In genomic region chr6:170148709-170149470, GRCh38 we compare ENCODE assay signal across 14 cellular contexts.
DNase-seq lines count a peak whose midpoint lies in the region; ATAC-seq, FAIRE-seq and TF ChIP-seq lines count a peak whose summit lies in the region.
"Had no signal": no experiment of that assay in that cellular context is flagged by ENCODE, and none has a peak within 500 bp of the region (broad histone marks: within the 10 kb centered on the region; RNA-seq: fewer than 3 reads in every experiment).

No MANE protein-coding gene starts in this region.

- no peak overlapping the region for H3K4me3 Mint-ChIP-seq in activated CD4-positive, alpha-beta T cell treated with anti-CD3 and anti-CD28 coated beads, Interleukin-2, amount 10 ng/mL, durations not matched to agents 7 days and 5 days
- peak overlapping the region; percentile 80 for H3K4me3 Mint-ChIP-seq in CD8-positive, alpha-beta T cell
- H3K4me3 Mint-ChIP-seq in activated naive CD8-positive, alpha-beta T cell treated with anti-CD3 and anti-CD28 coated beads for 36 hours: peak overlapping the region; percentile 33

- no peaks in the 10 kb centered on the region for H3K9me3 ChIP-seq in CD8-positive, alpha-beta T cell (ENCODE audit: low read length)
- no peaks in the 10 kb centered on the region for H3K9me3 ChIP-seq in osteoblast (ENCODE audit: low read depth, low read length)

- H3K27me3 ChIP-seq in CD8-positive, alpha-beta T cell (ENCODE audit: insufficient read depth, low read length): no peaks in the 10 kb centered on the region
- H3K27me3 ChIP-seq in osteoblast (ENCODE audit: insufficient read depth, low read length): peaks cover 5% of the 10 kb centered on the region

- H3K27me3 Mint-ChIP-seq in activated CD4-positive, alpha-beta T cell treated with anti-CD3 and anti-CD28 coated beads, Interleukin-2, amount 10 ng/mL, durations not matched to agents 7 days and 5 days: peaks cover 8% of the 10 kb centered on the region
- peaks cover 5% of the 10 kb centered on the region for H3K27me3 Mint-ChIP-seq in CD8-positive, alpha-beta T cell (ENCODE audit: low read depth)
- H3K27me3 Mint-ChIP-seq in activated naive CD8-positive, alpha-beta T cell treated with anti-CD3 and anti-CD28 coated beads for 36 hours: peaks cover 16% of the 10 kb centered on the region

- no peak for TF ChIP-seq CTCF in CD8-positive, alpha-beta T cell (IDR thresholded peaks at IDR 0.05)
- no peak for TF ChIP-seq CTCF in osteoblast (IDR thresholded peaks at IDR 0.05; ENCODE audit: extremely low read depth, low read depth, low read length)

- peaks cover 42% of the 10 kb centered on the region for H3K4me1 Mint-ChIP-seq in activated CD4-positive, alpha-beta T cell treated with anti-CD3 and anti-CD28 coated beads, Interleukin-2, amount 10 ng/mL, durations not matched to agents 7 days and 5 days
- H3K4me1 Mint-ChIP-seq in CD8-positive, alpha-beta T cell (ENCODE audit: low read depth): peaks cover 70% of the 10 kb centered on the region
- H3K4me1 Mint-ChIP-seq in activated naive CD8-positive, alpha-beta T cell treated with anti-CD3 and anti-CD28 coated beads for 36 hours: peaks cover 71% of the 10 kb centered on the region

- no peak for ATAC-seq in CD8-positive, alpha-beta T cell
- no peak for ATAC-seq in HG03460 (IDR thresholded peaks at IDR 0.05; ENCODE audit: unreplicated experiment)

- H3K4me1 ChIP-seq in CD8-positive, alpha-beta T cell (ENCODE audit: insufficient read depth, low read length): peaks cover 92% of the 10 kb centered on the region
- no peaks in the 10 kb centered on the region for H3K4me1 ChIP-seq in osteoblast (ENCODE audit: insufficient read depth, low read length)

- H3K4me3 ChIP-seq in CD8-positive, alpha-beta T cell (ENCODE audit: low read depth, low read length): peak overlapping the region; percentile 35
- no peak overlapping the region for H3K4me3 ChIP-seq in osteoblast (ENCODE audit: insufficient read depth, low read length)
- H3K4me3 ChIP-seq: PC-9 had no signal

- no peak for FAIRE-seq in GM12891 (lab: Jason Lieb, UNC)
- FAIRE-seq: HTR-8/SVneo had no signal

- no peaks in the 10 kb centered on the region for H4K20me1 ChIP-seq in osteoblast (ENCODE audit: insufficient read depth, low read length)

- H3K9me3 Mint-ChIP-seq in activated CD4-positive, alpha-beta T cell treated with anti-CD3 and anti-CD28 coated beads, Interleukin-2, amount 10 ng/mL, durations not matched to agents 7 days and 5 days: peaks cover 10% of the 10 kb centered on the region
- peaks cover 7% of the 10 kb centered on the region for H3K9me3 Mint-ChIP-seq in CD8-positive, alpha-beta T cell
- peaks cover 12% of the 10 kb centered on the region for H3K9me3 Mint-ChIP-seq in activated naive CD8-positive, alpha-beta T cell treated with anti-CD3 and anti-CD28 coated beads for 36 hours

- H2AFZ ChIP-seq in osteoblast (ENCODE audit: low read length): no peak overlapping the region
- H2AFZ ChIP-seq: PC-9 had no signal

- peak overlapping the region; percentile 54 for H3K27ac ChIP-seq in CD8-positive, alpha-beta T cell (ENCODE audit: low read depth, low read length)
- H3K27ac ChIP-seq in osteoblast (ENCODE audit: low read depth, low read length): no peak overlapping the region
- H3K27ac ChIP-seq: PC-9 had no signal

- CTCF ChIA-PET in activated CD4-positive, alpha-beta T cell treated with anti-CD3 and anti-CD28 coated beads, Interleukin-2, amount 10 ng/mL, durations not matched to agents 7 days and 5 days (lab: Charles Lee): interaction anchor here (1.5 kb wide), 1 partner anchor 11 kb away, joined by 3 read pairs; no protein-coding TSS in a partner anchor
- CTCF ChIA-PET in CD8-positive, alpha-beta T cell (lab: Charles Lee): interaction anchor here (1.1 to 2.0 kb wide), 3 partner anchors 8 to 200 kb away, joined by 3 to 4 read pairs (median 3); no protein-coding TSS in a partner anchor

- intact Hi-C loops in CD8-positive, alpha-beta T cell (cut with DNase I, micrococcal nuclease): loop anchor here in 1 of 2 experiments (1.0 kb wide), 1 partner anchor 143 kb away; no protein-coding TSS in a partner anchor

- H3K36me3 Mint-ChIP-seq in activated CD4-positive, alpha-beta T cell treated with anti-CD3 and anti-CD28 coated beads, Interleukin-2, amount 10 ng/mL, durations not matched to agents 7 days and 5 days (ENCODE audit: low read depth): peaks cover 4% of the 10 kb centered on the region
- H3K36me3 Mint-ChIP-seq in CD8-positive, alpha-beta T cell: no peaks in the 10 kb centered on the region
- H3K36me3 Mint-ChIP-seq in activated naive CD8-positive, alpha-beta T cell treated with anti-CD3 and anti-CD28 coated beads for 36 hours: peaks cover 10% of the 10 kb centered on the region

- no peak overlapping the region for H3K4me2 ChIP-seq in osteoblast (ENCODE audit: insufficient read depth, low read length)
- H3K4me2 ChIP-seq: PC-9 had no signal

- H3K36me3 ChIP-seq in CD8-positive, alpha-beta T cell (ENCODE audit: insufficient read depth, low read length): no peaks in the 10 kb centered on the region
- H3K36me3 ChIP-seq in osteoblast (ENCODE audit: insufficient read depth, low read length): no peaks in the 10 kb centered on the region
- H3K36me3 ChIP-seq: heart right ventricle had no signal

- DNase-seq in activated CD4-positive, alpha-beta T cell treated with anti-CD3 and anti-CD28 coated beads, Interleukin-2, amount 10 ng/mL, durations not matched to agents 7 days and 5 days: no peak
- DNase-seq in activated CD4-positive, alpha-beta T cell treated with anti-CD3 and anti-CD28 coated beads for 1 hour: no peak
- DNase-seq in CD8-positive, alpha-beta T cell: no peak
- no peak for DNase-seq in activated naive CD8-positive, alpha-beta T cell treated with anti-CD3 and anti-CD28 coated beads for 36 hours
- DNase-seq in osteoblast (ENCODE audit: insufficient read length, low spot score, missing footprints) (peak; percentile 13), GM12891 (ENCODE audit: insufficient read length, low spot score) (no peak), activated gamma-delta T cell (lab: John Stamatoyannopoulos, UW) (no peak)
- DNase-seq: HCEC 1CT, heart right ventricle, islet precursor cell, NCI-H526, PC-9 had no signal

- TF ChIP-seq POLR2A in GM12891 (IDR thresholded peaks at IDR 0.05; ENCODE audit: low read depth, low read length): no peak

- H3K79me2 ChIP-seq in osteoblast (ENCODE audit: insufficient read depth, low read length): no peaks in the 10 kb centered on the region

- POLR2A ChIA-PET in activated CD4-positive, alpha-beta T cell treated with anti-CD3 and anti-CD28 coated beads, Interleukin-2, amount 10 ng/mL, durations not matched to agents 7 days and 5 days (lab: Charles Lee): no interaction called here
- POLR2A ChIA-PET in CD8-positive, alpha-beta T cell (lab: Charles Lee): interaction anchor here (0.9 to 2.3 kb wide), 4 partner anchors 60 to 159 kb away, joined by 3 to 29 read pairs (median 6); no protein-coding TSS in a partner anchor

- H3K27ac Mint-ChIP-seq in activated CD4-positive, alpha-beta T cell treated with anti-CD3 and anti-CD28 coated beads, Interleukin-2, amount 10 ng/mL, durations not matched to agents 7 days and 5 days: peak overlapping the region; percentile 75
- H3K27ac Mint-ChIP-seq in CD8-positive, alpha-beta T cell: peak overlapping the region; percentile 93
- H3K27ac Mint-ChIP-seq in activated naive CD8-positive, alpha-beta T cell treated with anti-CD3 and anti-CD28 coated beads for 36 hours: peak overlapping the region; percentile 98

TF ChIP-seq in GM12891, 5 proteins besides CTCF, POLR2A, EP300 and RAD21:
- TF ChIP-seq SPI1 (IDR thresholded peaks at IDR 0.05; ENCODE audit: low read depth, low read length): no peak
- TF ChIP-seq POLR2AphosphoS5 (IDR thresholded peaks at IDR 0.05; ENCODE audit: low read depth, low read length): no peak
- TF ChIP-seq POU2F2 (IDR thresholded peaks at IDR 0.05; ENCODE audit: low read depth, low read length): no peak
- no peak for TF ChIP-seq TAF1 (IDR thresholded peaks at IDR 0.05; ENCODE audit: low read depth, low read length)
- no peak for TF ChIP-seq PAX5 (IDR thresholded peaks at IDR 0.05; ENCODE audit: insufficient read depth, low read length, severe bottlenecking)
